8 cellular contexts compared by ENCODE assay signal in genomic region chr15:45036812-45037781, GRCh38. TPM values are rescaled to one million over a fixed set of nuclear protein-coding genes. Genes with fewer than 3 reads are reported as not detected.
A peak's percentile ranks its signal among the peaks of the same experiment; 100 is the strongest.
DNase-seq lines count a peak whose midpoint lies in the region; ATAC-seq and TF ChIP-seq lines count a peak whose summit lies in the region.
"Not testable (repeated sequence)": the region's sequence is repeated elsewhere in the genome, so short reads cannot be mapped to it uniquely, and the experiment has no call there.

No MANE protein-coding gene starts in this region.

- H3K27ac Mint-ChIP-seq in chondrocyte (ENCODE audit: unreplicated experiment) = not testable (repeated sequence)

- not testable (repeated sequence) for H3K9me3 Mint-ChIP-seq in chondrocyte (ENCODE audit: low read depth)

- ATAC-seq in GM19452 (IDR thresholded peaks at IDR 0.05; ENCODE audit: unreplicated experiment) = peak; percentile 83

- DNase-seq in BJ (ENCODE audit: low read depth); chondrocyte (ENCODE audit: low spot score): not testable (repeated sequence)
- DNase-seq in HT1080 (ENCODE audit: low read depth) (peak; percentile 37), NCI-H82 treated with DMSO at 0.1 percent for 48 hours (lab: John Stamatoyannopoulos, UW; ENCODE audit: unreplicated experiment) (peak; percentile 16), left kidney (ENCODE audit: low read depth, low spot score) (peak; percentile 95)
- peak; percentile 29 to 57 for DNase-seq in activated CD4-positive, alpha-beta T cell treated with anti-CD3 and anti-CD28 coated beads, Interleukin-2, amount 50 U/mL, for 24 hours (ENCODE audit: low read depth in 1 of 2, low spot score in 1 of 2)
- DNase-seq in stimulated activated CD4-positive, alpha-beta T cell treated with anti-CD3 and anti-CD28 coated beads, Interleukin-1b, Interleukin-23, amount 100 ng/mL, for 48 hours = peak; percentile 66

- H3K27me3 ChIP-seq in BJ (ENCODE audit: control insufficient read depth, insufficient read depth, low read length) = not testable (repeated sequence)

- H3K36me3 ChIP-seq in BJ (ENCODE audit: control insufficient read depth, insufficient read depth, low read length) = not testable (repeated sequence)

- peak; percentile 87 for TF ChIP-seq CTCF in BJ (IDR thresholded peaks at IDR 0.05; ENCODE audit: insufficient read depth, low read depth, low read length)
- peak; percentile 84 for TF ChIP-seq CTCF in chondrocyte (IDR thresholded peaks at IDR 0.05)

- H3K36me3 Mint-ChIP-seq in chondrocyte (ENCODE audit: low read depth) = not testable (repeated sequence)

- POLR2A ChIA-PET in BJ (lab: Charles Lee) = not testable (repeated sequence)

- not testable (repeated sequence) for H3K27me3 Mint-ChIP-seq in chondrocyte (ENCODE audit: low read depth)

- not testable (repeated sequence) for H3K4me3 ChIP-seq in BJ (ENCODE audit: low read depth, low read length)

- CTCF ChIA-PET in BJ (lab: Yijun Ruan, JAX) = interaction anchor here (0.6 to 4.0 kb wide), 14 partner anchors 9 to 184 kb away, joined by 3 to 18 read pairs (median 4); partner anchors contain the start of gene SORD

- H3K4me3 Mint-ChIP-seq in chondrocyte (ENCODE audit: unreplicated experiment) = not testable (repeated sequence)

- H3K4me1 Mint-ChIP-seq in chondrocyte (ENCODE audit: low read depth) = not testable (repeated sequence)

RNA-seq across cellular contexts. Expression of gene SORD, which starts 14.1 kb away (rescaled TPM):
- 20.7 and 30.4 TPM in 2 replicates for polyA plus RNA-seq in BJ (2011; rRNA removed)
- 12.3 and 16.8 TPM in 2 replicates for polyA minus RNA-seq in BJ (2011; rRNA and poly(A)+ RNA removed)
- 47.9 and 53.6 TPM in 2 replicates for total RNA-seq in HT1080 (2014; rRNA removed; shearing (Covaris generic))
- 37.3 and 37.6 TPM in 2 replicates for polyA plus RNA-seq in HT1080 (2015; cell fraction: cytosol; rRNA removed)
- polyA plus RNA-seq in HT1080 (2015; cell fraction: nucleus; rRNA removed) = 49.2 and 61.9 TPM in 2 replicates
- 10.6 to 12.6 TPM (median 10.7 TPM) in 3 replicates for total RNA-seq in chondrocyte
